In genomic region chr13:59522652-59523051, GRCh38 we compare ENCODE assay signal across 34 cellular contexts.
DNase-seq lines count a peak whose midpoint lies in the region; ATAC-seq, FAIRE-seq and TF ChIP-seq lines count a peak whose summit lies in the region.
"Had no signal": no experiment of that assay in that cellular context is flagged by ENCODE, and none has a peak within 500 bp of the region (broad histone marks: within the 10 kb centered on the region; RNA-seq: fewer than 3 reads in every experiment).

No MANE protein-coding gene starts in this region.

- FAIRE-seq in HepG2 (lab: Jason Lieb, UNC), result no peak
- no peak for FAIRE-seq in A549 (lab: Jason Lieb, UNC)
- no peak for FAIRE-seq in K562 (lab: Jason Lieb, UNC)
- FAIRE-seq: A204.1, D721Med had no signal

- dilution Hi-C loops in IMR-90 (cut with HindIII; ENCODE audit: low sequenced_read_pairs, unreplicated experiment), result no loop called here

- TF ChIP-seq EP300 in HepG2 (IDR thresholded peaks at IDR 0.05; ENCODE audit: low read depth in 2 of 2, low read length in 2 of 2) (no peak), HepG2 (CRISPR knock-in tag; IDR thresholded peaks at IDR 0.05; ENCODE audit: borderline replicate concordance) (no peak), A549 (IDR thresholded peaks at IDR 0.05) (no peak), K562 (IDR thresholded peaks at IDR 0.05; ENCODE audit: low read length) (no peak)

- intact Hi-C loops in HepG2 (cut with micrococcal nuclease; ENCODE audit: unreplicated experiment), result no loop called here
- intact Hi-C loops in right lobe of liver (cut with DNase I), result no loop called here
- intact Hi-C loops in IMR-90 (cut with micrococcal nuclease), result no loop called here
- intact Hi-C loops in K562 (cut with micrococcal nuclease), result no loop called here

- TF ChIP-seq RAD21 in HepG2 (CRISPR knock-in tag; IDR thresholded peaks at IDR 0.05) (no peak), A549 (conservative IDR thresholded peaks at IDR 0.05 in 1 of 2, IDR thresholded peaks at IDR 0.05 in 1 of 2) (no peak), IMR-90 (IDR thresholded peaks at IDR 0.05; ENCODE audit: low read length) (no peak), K562 (CRISPR knock-in tag; conservative IDR thresholded peaks at IDR 0.05 in 1 of 2, IDR thresholded peaks at IDR 0.05 in 1 of 2) (no peak)

- H3K4me2 ChIP-seq in HepG2 (ENCODE audit: low read depth, low read length), result no peak overlapping the region
- H3K4me2 ChIP-seq in A549, result no peak overlapping the region
- no peak overlapping the region for H3K4me2 ChIP-seq in IMR-90 (ENCODE audit: low read depth, low read length)
- no peak overlapping the region for H3K4me2 ChIP-seq in K562 (ENCODE audit: insufficient read depth, low read length)
- H3K4me2 ChIP-seq: BLaER1 had no signal

- H3K23ac ChIP-seq in IMR-90 (ENCODE audit: low read depth, low read length), result no peak overlapping the region

- H3K27ac ChIP-seq in HepG2 (ENCODE audit: extremely low read length, insufficient read depth, low read length) (no peak overlapping the region), right lobe of liver (no peak overlapping the region), A549 (no peak overlapping the region), IMR-90 (ENCODE audit: insufficient read depth, low read length) (no peak overlapping the region), K562 (ENCODE audit: extremely low read depth, low read depth, low read length) (no peak overlapping the region)
- H3K27ac ChIP-seq: 22Rv1; BLaER1; BLaER1 treated with 17β-estradiol and CSF1 and Interleukin-3, amounts not matched to agents 10 nM and 100 nM; C4-2B had no signal

- H3K56ac ChIP-seq in IMR-90 (ENCODE audit: extremely low read depth, insufficient read depth, low read length), result no peak overlapping the region

- no peak overlapping the region for H2BK120ac ChIP-seq in IMR-90 (ENCODE audit: low read depth, low read length)

- POLR2A ChIA-PET in HepG2 (lab: Yijun Ruan, JAX) (no interaction called here), A549 (lab: Yijun Ruan, JAX) (no interaction called here), IMR-90 (lab: Charles Lee; ENCODE audit: unreplicated experiment) (no interaction called here), K562 (lab: Yijun Ruan, JAX) (interaction anchor here (1.4 kb wide), 1 partner anchor 9 kb away, joined by 5 read pairs; no protein-coding TSS in a partner anchor)

- H3K18ac ChIP-seq in IMR-90 (ENCODE audit: low read depth, low read length), result no peak overlapping the region

- H4K20me1 ChIP-seq in HepG2 (ENCODE audit: insufficient read depth, low read length), result no peaks in the 10 kb centered on the region
- no peaks in the 10 kb centered on the region; the same call in 1 of the 2 replicates for H4K20me1 ChIP-seq in IMR-90 (ENCODE audit: insufficient read depth, low read length)
- H4K20me1 ChIP-seq in K562 (replicated peaks; ENCODE audit: control insufficient read depth, insufficient read depth, low read length), result no peaks in the 10 kb centered on the region
- H4K20me1 ChIP-seq: BLaER1; BLaER1 treated with 17β-estradiol and CSF1 and Interleukin-3, amounts not matched to agents 10 nM and 100 nM had no signal

- DNase-seq in HepG2 (ENCODE audit: low spot score) (no peak), right lobe of liver (no peak), A549 (ENCODE audit: low read depth in 1 of 2, low spot score in 1 of 2) (no peak), IMR-90 (no peak), K562 (ENCODE audit: extremely low read depth in 1 of 4, low spot score in 3 of 4) (no peak), NCI-H2081 (lab: John Stamatoyannopoulos, UW) (no peak), NCI-H1417 treated with DMSO at 0.1 percent for 48 hours (lab: John Stamatoyannopoulos, UW) (no peak), SKM-1 treated with dmso at 0.1 percent for 144 hours (lab: John Stamatoyannopoulos, UW; ENCODE audit: unreplicated experiment) (no peak)
- DNase-seq: 8988T; ACHN; AML-193; BE2C; C1 segment of cervical spinal cord; Caco-2; Calu3; CD4-positive, alpha-beta memory T cell; CD4-positive, alpha-beta T cell; CD4-positive, CD25-positive, alpha-beta regulatory T cell; CD8-positive, alpha-beta memory T cell; CD8-positive, alpha-beta T cell; COR-L47; DMS 273 treated with DMSO at 0.1 percent for 48 hours; DMS153; DMS53; DMS79; DMS79 treated with DMSO at 0.1 percent for 48 hours; DND-41; EL had no signal

- no peak overlapping the region for H3K4ac ChIP-seq in IMR-90 (ENCODE audit: low read depth, low read length)

- no peaks in the 10 kb centered on the region for H3K27me3 ChIP-seq in HepG2 (ENCODE audit: control insufficient read depth in 1 of 2, insufficient read depth in 2 of 2, low read length in 2 of 2)
- H3K27me3 ChIP-seq in right lobe of liver, result no peaks in the 10 kb centered on the region
- H3K27me3 ChIP-seq in IMR-90 (ENCODE audit: control insufficient read depth, insufficient read depth, low read length), result peaks cover 4% of the 10 kb centered on the region
- no peaks in the 10 kb centered on the region for H3K27me3 ChIP-seq in K562 (ENCODE audit: control insufficient read depth in 2 of 2, insufficient read depth in 2 of 2, low read length in 2 of 2)
- H3K27me3 ChIP-seq: BE2C; BLaER1; BLaER1 treated with 17β-estradiol and CSF1 and Interleukin-3, amounts not matched to agents 10 nM and 100 nM had no signal

- H3K4me1 ChIP-seq in HepG2 (ENCODE audit: insufficient read depth, low read length) (no peaks in the 10 kb centered on the region), right lobe of liver (no peaks in the 10 kb centered on the region), A549 (no peaks in the 10 kb centered on the region), IMR-90 (ENCODE audit: control insufficient read depth, insufficient read depth, low read length) (no peaks in the 10 kb centered on the region), K562 (replicated peaks in 1 of 2; ENCODE audit: control insufficient read depth in 2 of 2, insufficient read depth in 2 of 2, low read length in 2 of 2) (no peaks in the 10 kb centered on the region)
- H3K4me1 ChIP-seq: BE2C, BLaER1 had no signal

- H2AK5ac ChIP-seq in IMR-90 (ENCODE audit: low read depth, low read length), result no peak overlapping the region

- no peak overlapping the region for H4K91ac ChIP-seq in IMR-90 (ENCODE audit: insufficient read depth, low read depth, low read length)

- TF ChIP-seq POLR2A in HepG2 (IDR thresholded peaks at IDR 0.05; ENCODE audit: insufficient read depth in 1 of 2, low read depth in 2 of 2, low read length in 2 of 2) (no peak), right lobe of liver (IDR thresholded peaks at IDR 0.05) (no peak), A549 (IDR thresholded peaks at IDR 0.05; ENCODE audit: low read length) (no peak), IMR-90 (IDR thresholded peaks at IDR 0.05; ENCODE audit: low read depth, low read length) (no peak), K562 (conservative IDR thresholded peaks at IDR 0.05) (no peak)

- H3K79me2 ChIP-seq in HepG2 (ENCODE audit: insufficient read depth, low read length), result no peaks in the 10 kb centered on the region
- H3K79me2 ChIP-seq in K562 (ENCODE audit: control insufficient read depth, insufficient read depth, low read length), result no peaks in the 10 kb centered on the region

- no peak overlapping the region for H2AK9ac ChIP-seq in IMR-90 (replicated peaks; ENCODE audit: low read depth, low read length, poor library complexity)

- H2BK15ac ChIP-seq in IMR-90 (ENCODE audit: low read depth, low read length), result no peak overlapping the region

- CTCF ChIA-PET in HepG2 (lab: Yijun Ruan, JAX; ENCODE audit: low intra/inter-chr PET ratio, low total read pairs), result no interaction called here
- CTCF ChIA-PET in A549 (lab: Yijun Ruan, JAX), result no interaction called here
- CTCF ChIA-PET in IMR-90 (lab: Yijun Ruan, JAX), result no interaction called here
- CTCF ChIA-PET in K562 (lab: Yijun Ruan, JAX; ENCODE audit: low intra/inter-chr PET ratio), result no interaction called here

- no peak overlapping the region for H2BK5ac ChIP-seq in IMR-90 (ENCODE audit: low read depth, low read length, poor library complexity, severe bottlenecking)

- in situ Hi-C loops in HepG2 (cut with HindIII; ENCODE audit: extremely low pct_ligation_motif_present, low pct_unique_long_range_greater_than_20kb) (no loop called here), IMR-90 (cut with MboI; ENCODE audit: low sequenced_read_pairs) (no loop called here), K562 (cut with MboI) (no loop called here)

- H3K9me1 ChIP-seq in IMR-90 (ENCODE audit: insufficient read depth, low read length) (no peaks in the 10 kb centered on the region), K562 (ENCODE audit: control insufficient read depth, insufficient read depth, low read length) (no peaks in the 10 kb centered on the region)

- no TSS peak for BruUV-seq in HepG2 (replicated peaks; lab: Mats Ljungman, UMichigan)
- BruUV-seq in IMR-90 (replicated peaks; lab: Mats Ljungman, UMichigan), result no TSS peak
- no TSS peak for BruUV-seq in K562 (replicated peaks; lab: Mats Ljungman, UMichigan)

- no peak overlapping the region for H4K8ac ChIP-seq in IMR-90 (ENCODE audit: low read depth in 2 of 2, low read length in 2 of 2)

- H2BK20ac ChIP-seq in IMR-90 (ENCODE audit: low read depth, low read length), result no peak overlapping the region

- H4K5ac ChIP-seq in IMR-90 (ENCODE audit: low read depth, low read length), result no peak overlapping the region

- no peak overlapping the region for H3K14ac ChIP-seq in IMR-90 (replicated peaks; ENCODE audit: low read depth, low read length)

- no peaks in the 10 kb centered on the region for H3K79me1 ChIP-seq in IMR-90 (ENCODE audit: low read depth in 1 of 2, low read length in 2 of 2)

- H2AFZ ChIP-seq in HepG2 (ENCODE audit: low read length), result no peak overlapping the region
- no peak overlapping the region for H2AFZ ChIP-seq in IMR-90 (replicated peaks; ENCODE audit: low read length, poor library complexity)
- H2AFZ ChIP-seq in K562 (ENCODE audit: low read depth, low read length), result no peak overlapping the region

- H3K36me3 ChIP-seq in HepG2 (replicated peaks in 1 of 2; ENCODE audit: control insufficient read depth in 1 of 2, insufficient read depth in 2 of 2, low read length in 2 of 2) (no peaks in the 10 kb centered on the region), right lobe of liver (no peaks in the 10 kb centered on the region), IMR-90 (ENCODE audit: control insufficient read depth, insufficient read depth, low read length) (no peaks in the 10 kb centered on the region), K562 (ENCODE audit: control insufficient read depth, insufficient read depth, low read length) (no peaks in the 10 kb centered on the region)
- H3K36me3 ChIP-seq: BE2C; BLaER1; BLaER1 treated with 17β-estradiol and CSF1 and Interleukin-3, amounts not matched to agents 10 nM and 100 nM had no signal

- H3K4me3 ChIP-seq in HepG2 (replicated peaks in 1 of 3; ENCODE audit: insufficient read depth in 1 of 3, low read depth in 2 of 3, low read length in 3 of 3) (no peak overlapping the region), right lobe of liver (no peak overlapping the region), A549 (no peak overlapping the region), IMR-90 (ENCODE audit: insufficient read depth, low read depth, low read length) (no peak overlapping the region), K562 (no peak overlapping the region)
- H3K4me3 ChIP-seq: BLaER1; BLaER1 treated with 17β-estradiol and CSF1 and Interleukin-3, amounts not matched to agents 10 nM and 100 nM had no signal

- ATAC-seq in HepG2 (no peak), right lobe of liver (no peak), A549 (no peak), IMR-90 (ENCODE audit: low read depth) (no peak), K562 (no peak)
- ATAC-seq: CD8-positive, alpha-beta T cell had no signal

- no peak for TF ChIP-seq CTCF in HepG2 (CRISPR knock-in tag; IDR thresholded peaks at IDR 0.05)
- no peak for TF ChIP-seq CTCF in right lobe of liver (IDR thresholded peaks at IDR 0.05)
- TF ChIP-seq CTCF in A549 (IDR thresholded peaks at IDR 0.05), result no peak
- TF ChIP-seq CTCF in IMR-90 (conservative IDR thresholded peaks at IDR 0.05; ENCODE audit: low read depth, low read length), result no peak
- no peak for TF ChIP-seq CTCF in K562 (IDR thresholded peaks at IDR 0.05 in 2 of 3, conservative IDR thresholded peaks at IDR 0.05 in 1 of 3; ENCODE audit: insufficient read depth in 2 of 3, low read depth in 1 of 3, low read length in 3 of 3)

- H3K9me3 ChIP-seq in HepG2 (ENCODE audit: low read length) (no peaks in the 10 kb centered on the region), right lobe of liver (no peaks in the 10 kb centered on the region), A549 (no peaks in the 10 kb centered on the region), IMR-90 (ENCODE audit: control insufficient read depth, insufficient read depth, low read length) (no peaks in the 10 kb centered on the region), K562 (replicated peaks; ENCODE audit: control insufficient read depth, insufficient read depth, low read depth, low read length) (no peaks in the 10 kb centered on the region)
- H3K9me3 ChIP-seq: BE2C; BLaER1; BLaER1 treated with 17β-estradiol and CSF1 and Interleukin-3, amounts not matched to agents 10 nM and 100 nM; Caco-2 had no signal

- H3K9ac ChIP-seq in HepG2 (ENCODE audit: insufficient read depth, low read depth, low read length) (no peak overlapping the region), IMR-90 (ENCODE audit: low read depth, low read length) (no peak overlapping the region), K562 (ENCODE audit: insufficient read depth in 1 of 2, low read depth in 2 of 2, low read length in 2 of 2) (no peak overlapping the region)
- H3K9ac ChIP-seq: BLaER1; BLaER1 treated with 17β-estradiol and CSF1 and Interleukin-3, amounts not matched to agents 10 nM and 100 nM had no signal

Comparison
In these comparisons a context has a peak if more than half of its experiments do, and no peak if none do; other contexts are left out.
1. Of the 241 proteins assayed by ChIP-seq in both HepG2 and K562: peak only in HepG2: none; only in K562: MAFG; in both: MAFF and MAFK; in neither: 238.